Comparison of ENCODE assay signal across 25 cellular contexts in genomic region chr13:109271061-109271460, GRCh38.
DNase-seq lines count a peak whose midpoint lies in the region; ATAC-seq and TF ChIP-seq lines count a peak whose summit lies in the region.
"Had no signal": no experiment of that assay in that cellular context is flagged by ENCODE, and none has a peak within 500 bp of the region (broad histone marks: within the 10 kb centered on the region; RNA-seq: fewer than 3 reads in every experiment).

No MANE protein-coding gene starts in this region.

- no peaks in the 10 kb centered on the region for H3K79me2 ChIP-seq in neural progenitor cell (ENCODE audit: low read depth)

- H3K4me1 Mint-ChIP-seq in chondrocyte (ENCODE audit: low read depth) (peaks cover 54% of the 10 kb centered on the region), neural progenitor cell (peaks cover 30% of the 10 kb centered on the region)
- H3K4me1 Mint-ChIP-seq: activated naive CD8-positive, alpha-beta T cell treated with anti-CD3 and anti-CD28 coated beads, Interleukin-2, amount 50 U/mL, for 24 hours; IgD-negative memory B cell had no signal

- no peak overlapping the region for H3K27ac ChIP-seq in BLaER1 treated with 17β-estradiol and CSF1 and Interleukin-3, amounts not matched to agents 10 nM and 100 nM
- H3K27ac ChIP-seq in HUES64 (ENCODE audit: low read depth, low read length) (peak overlapping the region; percentile 89), neural progenitor cell (peak overlapping the region; percentile 80)
- H3K27ac ChIP-seq: brain microvascular endothelial cell, colonic mucosa had no signal

- TF ChIP-seq CTCF in chondrocyte (IDR thresholded peaks at IDR 0.05) (no peak), neural progenitor cell (IDR thresholded peaks at IDR 0.05) (no peak)

- H3K4me3 Mint-ChIP-seq in chondrocyte (ENCODE audit: unreplicated experiment), result no peak overlapping the region
- H3K4me3 Mint-ChIP-seq in neural progenitor cell, result no peak overlapping the region
- H3K4me3 Mint-ChIP-seq: activated naive CD8-positive, alpha-beta T cell treated with anti-CD3 and anti-CD28 coated beads, Interleukin-2, amount 50 U/mL, for 24 hours; CD4-positive, alpha-beta T cell; IgD-negative memory B cell had no signal

- H3K4me2 ChIP-seq in BLaER1 treated with 17β-estradiol and CSF1 and Interleukin-3, amounts not matched to agents 10 nM and 100 nM, result peak overlapping the region in 8 of 11 experiments; percentile 18 to 64 (median 46); a peak in 12 of 22 replicates
- peak overlapping the region; percentile 45 for H3K4me2 ChIP-seq in neural progenitor cell

- TF ChIP-seq POLR2A in erythroblast (IDR thresholded peaks at IDR 0.05; ENCODE audit: low read length), result no peak

- 59% methylated on average over 9 of the region's 9 CpGs for WGBS in HUES64

- H3K36me3 ChIP-seq in BLaER1 treated with 17β-estradiol and CSF1 and Interleukin-3, amounts not matched to agents 10 nM and 100 nM, result no peaks in the 10 kb centered on the region
- no peaks in the 10 kb centered on the region for H3K36me3 ChIP-seq in HUES64 (ENCODE audit: insufficient read depth, low read length)
- no peaks in the 10 kb centered on the region for H3K36me3 ChIP-seq in neural progenitor cell
- H3K36me3 ChIP-seq: brain microvascular endothelial cell, colonic mucosa, HAP-1 had no signal

- H3K4me1 ChIP-seq in BLaER1 treated with 17β-estradiol and CSF1 and Interleukin-3, amounts not matched to agents 10 nM and 100 nM, result peaks cover 0 to 27% (median 22%) of the 10 kb centered on the region in 10 experiments; a peak in 12 of 20 replicates
- H3K4me1 ChIP-seq in HUES64 (ENCODE audit: insufficient read depth, low read length) (peaks cover 44% of the 10 kb centered on the region), neural progenitor cell (peaks cover 49% of the 10 kb centered on the region)
- H3K4me1 ChIP-seq: colonic mucosa, HAP-1 had no signal

- H3K27ac Mint-ChIP-seq in chondrocyte (ENCODE audit: unreplicated experiment) (peak overlapping the region; percentile 24), neural progenitor cell (no peak overlapping the region)
- H3K27ac Mint-ChIP-seq: activated naive CD8-positive, alpha-beta T cell treated with anti-CD3 and anti-CD28 coated beads, Interleukin-2, amount 50 U/mL, for 24 hours; CD4-positive, alpha-beta T cell; IgD-negative memory B cell had no signal

- peak overlapping the region; percentile 57 for H2AFZ ChIP-seq in neural progenitor cell (replicated peaks)

- DNase-seq in chondrocyte (ENCODE audit: low spot score) (no peak), neural progenitor cell (ENCODE audit: low spot score) (no peak), erythroblast (lab: John Stamatoyannopoulos, UW) (no peak)
- DNase-seq: activated CD4-positive, alpha-beta T cell treated with anti-CD3 and anti-CD28 coated beads for 48 hours; activated effector memory CD4-positive, alpha-beta T cell treated with anti-CD3 and anti-CD28 coated beads, Interleukin-2, amount 50 U/mL, for 16 hours; activated naive CD8-positive, alpha-beta T cell treated with anti-CD3 and anti-CD28 coated beads, Interleukin-2, amount 50 U/mL, for 24 hours; brain microvascular endothelial cell; CD4-positive, alpha-beta T cell; colonic mucosa; DMS53; foreskin fibroblast; islet precursor cell; NCI-H146; NCI-H2171; right cardiac atrium; Right ventricle myocardium superior; T-helper 1 cell had no signal

- H3K9me3 ChIP-seq in BLaER1 treated with 17β-estradiol and CSF1 and Interleukin-3, amounts not matched to agents 10 nM and 100 nM (replicated peaks in 1 of 11), result no peaks in the 10 kb centered on the region
- H3K9me3 ChIP-seq in HUES64 (ENCODE audit: insufficient read depth, low read depth, low read length) (no peaks in the 10 kb centered on the region), neural progenitor cell (ENCODE audit: low read depth) (no peaks in the 10 kb centered on the region)
- H3K9me3 ChIP-seq: colonic mucosa, HAP-1 had no signal

- H3K9me3 Mint-ChIP-seq in chondrocyte (ENCODE audit: low read depth) (no peaks in the 10 kb centered on the region), neural progenitor cell (peaks cover 4% of the 10 kb centered on the region)
- H3K9me3 Mint-ChIP-seq: activated naive CD8-positive, alpha-beta T cell treated with anti-CD3 and anti-CD28 coated beads, Interleukin-2, amount 50 U/mL, for 24 hours; CD4-positive, alpha-beta T cell; IgD-negative memory B cell had no signal

- H4K20me1 ChIP-seq in BLaER1 treated with 17β-estradiol and CSF1 and Interleukin-3, amounts not matched to agents 10 nM and 100 nM, result no peaks in the 10 kb centered on the region
- H4K20me1 ChIP-seq in neural progenitor cell (ENCODE audit: low read depth), result no peaks in the 10 kb centered on the region

- H3K27me3 ChIP-seq in BLaER1 treated with 17β-estradiol and CSF1 and Interleukin-3, amounts not matched to agents 10 nM and 100 nM, result no peaks in the 10 kb centered on the region
- H3K27me3 ChIP-seq in HUES64 (ENCODE audit: insufficient read depth, low read length) (no peaks in the 10 kb centered on the region), neural progenitor cell (no peaks in the 10 kb centered on the region)
- H3K27me3 ChIP-seq: brain microvascular endothelial cell, colonic mucosa had no signal

- H3K27me3 Mint-ChIP-seq in chondrocyte (ENCODE audit: low read depth) (no peaks in the 10 kb centered on the region), neural progenitor cell (ENCODE audit: insufficient read depth, low read depth) (peaks cover 5% of the 10 kb centered on the region)

- ATAC-seq in HG02588 (IDR thresholded peaks at IDR 0.05; ENCODE audit: unreplicated experiment) (no peak), HG02610 (IDR thresholded peaks at IDR 0.05; ENCODE audit: unreplicated experiment) (no peak), HG03039 (IDR thresholded peaks at IDR 0.05; ENCODE audit: unreplicated experiment) (no peak)
- ATAC-seq: activated naive CD8-positive, alpha-beta T cell treated with anti-CD3 and anti-CD28 coated beads, Interleukin-2, amount 50 U/mL, for 24 hours; GM12878; right cardiac atrium had no signal

- peaks cover 46% of the 10 kb centered on the region for H3F3A ChIP-seq in neural progenitor cell (ENCODE audit: low read depth)

- H3K9ac ChIP-seq in BLaER1 treated with 17β-estradiol and CSF1 and Interleukin-3, amounts not matched to agents 10 nM and 100 nM, result no peak overlapping the region
- no peak overlapping the region; the same call in 1 of the 2 replicates for H3K9ac ChIP-seq in HUES64 (ENCODE audit: low read depth, low read length)
- H3K9ac ChIP-seq in neural progenitor cell, result no peak overlapping the region

- H3K36me3 Mint-ChIP-seq in chondrocyte (ENCODE audit: low read depth) (no peaks in the 10 kb centered on the region), neural progenitor cell (peaks cover 2% of the 10 kb centered on the region)

- H3K4me3 ChIP-seq in BLaER1 treated with 17β-estradiol and CSF1 and Interleukin-3, amounts not matched to agents 10 nM and 100 nM, result no peak overlapping the region
- H3K4me3 ChIP-seq in HUES64 (ENCODE audit: low read length) (no peak overlapping the region), neural progenitor cell (no peak overlapping the region)
- H3K4me3 ChIP-seq: colonic mucosa, GM12878, HAP-1 had no signal

Comparison
In these comparisons a context has a peak if more than half of its experiments do, and no peak if none do; other contexts are left out.
1. H3K27ac ChIP-seq: peak in HUES64 (single experiment) and neural progenitor cell (single experiment); none in BLaER1 treated with 17β-estradiol and CSF1 and Interleukin-3, amounts not matched to agents 10 nM and 100 nM (0 of 11).